ENCODE assay signal across 1 cellular context in the genomic region with DNA sequence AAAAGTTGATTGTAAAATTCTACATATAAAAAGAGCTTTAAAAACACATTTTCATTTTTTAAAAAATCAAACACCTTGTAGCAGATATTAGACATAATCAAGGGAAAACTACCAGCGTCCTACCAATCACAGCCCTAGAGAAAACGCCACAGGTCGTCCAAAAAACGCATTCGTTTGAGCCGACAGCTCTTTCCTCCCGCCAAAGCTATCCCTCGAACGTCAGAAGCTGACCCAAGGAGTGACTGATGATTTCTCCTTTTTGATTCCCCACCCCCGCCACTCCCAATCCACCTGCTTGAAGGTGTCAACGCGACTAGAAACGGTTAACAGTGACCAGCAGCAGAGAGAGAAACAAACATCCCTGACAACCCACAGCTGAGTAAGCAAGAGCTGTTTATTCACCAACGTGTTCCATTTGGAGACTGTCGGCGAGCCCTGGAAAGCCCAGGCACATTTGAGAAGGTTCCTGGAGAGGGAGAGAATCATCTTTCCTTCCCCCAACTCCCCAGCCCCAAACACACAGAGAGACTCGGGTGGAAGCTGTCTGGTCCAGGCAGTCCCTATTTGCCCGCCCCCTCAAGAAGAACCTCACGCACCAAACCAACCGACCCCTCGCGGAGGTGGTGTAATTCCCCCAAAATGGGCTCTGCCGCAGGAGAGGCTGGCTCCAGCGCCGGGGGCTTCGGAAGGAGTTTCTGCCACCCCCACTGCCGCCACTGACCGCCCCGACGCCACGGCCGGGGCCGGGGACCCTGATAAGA.
TF ChIP-seq lines count a peak whose summit lies in the region.

No MANE protein-coding gene starts in this region.

TF ChIP-seq in K562, 482 proteins besides CTCF, POLR2A, EP300 and RAD21 (continued from another document):
- TF ChIP-seq, protein P1, sequence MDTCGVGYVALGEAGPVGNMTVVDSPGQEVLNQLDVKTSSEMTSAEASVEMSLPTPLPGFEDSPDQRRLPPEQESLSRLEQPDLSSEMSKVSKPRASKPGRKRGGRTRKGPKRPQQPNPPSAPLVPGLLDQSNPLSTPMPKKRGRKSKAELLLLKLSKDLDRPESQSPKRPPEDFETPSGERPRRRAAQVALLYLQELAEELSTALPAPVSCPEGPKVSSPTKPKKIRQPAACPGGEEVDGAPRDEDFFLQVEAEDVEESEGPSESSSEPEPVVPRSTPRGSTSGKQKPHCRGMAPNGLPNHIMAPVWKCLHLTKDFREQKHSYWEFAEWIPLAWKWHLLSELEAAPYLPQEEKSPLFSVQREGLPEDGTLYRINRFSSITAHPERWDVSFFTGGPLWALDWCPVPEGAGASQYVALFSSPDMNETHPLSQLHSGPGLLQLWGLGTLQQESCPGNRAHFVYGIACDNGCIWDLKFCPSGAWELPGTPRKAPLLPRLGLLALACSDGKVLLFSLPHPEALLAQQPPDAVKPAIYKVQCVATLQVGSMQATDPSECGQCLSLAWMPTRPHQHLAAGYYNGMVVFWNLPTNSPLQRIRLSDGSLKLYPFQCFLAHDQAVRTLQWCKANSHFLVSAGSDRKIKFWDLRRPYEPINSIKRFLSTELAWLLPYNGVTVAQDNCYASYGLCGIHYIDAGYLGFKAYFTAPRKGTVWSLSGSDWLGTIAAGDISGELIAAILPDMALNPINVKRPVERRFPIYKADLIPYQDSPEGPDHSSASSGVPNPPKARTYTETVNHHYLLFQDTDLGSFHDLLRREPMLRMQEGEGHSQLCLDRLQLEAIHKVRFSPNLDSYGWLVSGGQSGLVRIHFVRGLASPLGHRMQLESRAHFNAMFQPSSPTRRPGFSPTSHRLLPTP (IDR thresholded peaks at IDR 0.05; ENCODE audit: borderline replicate concordance, extremely low read depth, insufficient read length): no peak
- TF ChIP-seq JUND (IDR thresholded peaks at IDR 0.05; ENCODE audit: borderline replicate concordance, low read depth, low read length): no peak
- TF ChIP-seq JUND (tag; IDR thresholded peaks at IDR 0.05; ENCODE audit: borderline replicate concordance, low read depth, low read length): no peak
- TF ChIP-seq PKNOX1 (IDR thresholded peaks at IDR 0.05): peak; percentile 65
- TF ChIP-seq, protein P2, sequence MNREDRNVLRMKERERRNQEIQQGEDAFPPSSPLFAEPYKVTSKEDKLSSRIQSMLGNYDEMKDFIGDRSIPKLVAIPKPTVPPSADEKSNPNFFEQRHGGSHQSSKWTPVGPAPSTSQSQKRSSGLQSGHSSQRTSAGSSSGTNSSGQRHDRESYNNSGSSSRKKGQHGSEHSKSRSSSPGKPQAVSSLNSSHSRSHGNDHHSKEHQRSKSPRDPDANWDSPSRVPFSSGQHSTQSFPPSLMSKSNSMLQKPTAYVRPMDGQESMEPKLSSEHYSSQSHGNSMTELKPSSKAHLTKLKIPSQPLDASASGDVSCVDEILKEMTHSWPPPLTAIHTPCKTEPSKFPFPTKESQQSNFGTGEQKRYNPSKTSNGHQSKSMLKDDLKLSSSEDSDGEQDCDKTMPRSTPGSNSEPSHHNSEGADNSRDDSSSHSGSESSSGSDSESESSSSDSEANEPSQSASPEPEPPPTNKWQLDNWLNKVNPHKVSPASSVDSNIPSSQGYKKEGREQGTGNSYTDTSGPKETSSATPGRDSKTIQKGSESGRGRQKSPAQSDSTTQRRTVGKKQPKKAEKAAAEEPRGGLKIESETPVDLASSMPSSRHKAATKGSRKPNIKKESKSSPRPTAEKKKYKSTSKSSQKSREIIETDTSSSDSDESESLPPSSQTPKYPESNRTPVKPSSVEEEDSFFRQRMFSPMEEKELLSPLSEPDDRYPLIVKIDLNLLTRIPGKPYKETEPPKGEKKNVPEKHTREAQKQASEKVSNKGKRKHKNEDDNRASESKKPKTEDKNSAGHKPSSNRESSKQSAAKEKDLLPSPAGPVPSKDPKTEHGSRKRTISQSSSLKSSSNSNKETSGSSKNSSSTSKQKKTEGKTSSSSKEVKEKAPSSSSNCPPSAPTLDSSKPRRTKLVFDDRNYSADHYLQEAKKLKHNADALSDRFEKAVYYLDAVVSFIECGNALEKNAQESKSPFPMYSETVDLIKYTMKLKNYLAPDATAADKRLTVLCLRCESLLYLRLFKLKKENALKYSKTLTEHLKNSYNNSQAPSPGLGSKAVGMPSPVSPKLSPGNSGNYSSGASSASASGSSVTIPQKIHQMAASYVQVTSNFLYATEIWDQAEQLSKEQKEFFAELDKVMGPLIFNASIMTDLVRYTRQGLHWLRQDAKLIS (CRISPR knock-in tag; IDR thresholded peaks at IDR 0.05): no peak
- no peak for TF ChIP-seq BRF2 (IDR thresholded peaks at IDR 0.05; ENCODE audit: borderline replicate concordance, insufficient read depth, insufficient read length)
- TF ChIP-seq, protein P3, sequence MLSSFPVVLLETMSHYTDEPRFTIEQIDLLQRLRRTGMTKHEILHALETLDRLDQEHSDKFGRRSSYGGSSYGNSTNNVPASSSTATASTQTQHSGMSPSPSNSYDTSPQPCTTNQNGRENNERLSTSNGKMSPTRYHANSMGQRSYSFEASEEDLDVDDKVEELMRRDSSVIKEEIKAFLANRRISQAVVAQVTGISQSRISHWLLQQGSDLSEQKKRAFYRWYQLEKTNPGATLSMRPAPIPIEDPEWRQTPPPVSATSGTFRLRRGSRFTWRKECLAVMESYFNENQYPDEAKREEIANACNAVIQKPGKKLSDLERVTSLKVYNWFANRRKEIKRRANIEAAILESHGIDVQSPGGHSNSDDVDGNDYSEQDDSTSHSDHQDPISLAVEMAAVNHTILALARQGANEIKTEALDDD (IDR thresholded peaks at IDR 0.05): 0 out of 2 replicates have a peak, but pooled peaks have one; percentile 61
- no peak for TF ChIP-seq GTF2F1 (IDR thresholded peaks at IDR 0.05; ENCODE audit: low read depth, low read length)
- TF ChIP-seq RBFOX2 (IDR thresholded peaks at IDR 0.05; ENCODE audit: low read depth, low read length): no peak
- TF ChIP-seq ZEB2 (IDR thresholded peaks at IDR 0.05): no peak
- TF ChIP-seq, protein P4, sequence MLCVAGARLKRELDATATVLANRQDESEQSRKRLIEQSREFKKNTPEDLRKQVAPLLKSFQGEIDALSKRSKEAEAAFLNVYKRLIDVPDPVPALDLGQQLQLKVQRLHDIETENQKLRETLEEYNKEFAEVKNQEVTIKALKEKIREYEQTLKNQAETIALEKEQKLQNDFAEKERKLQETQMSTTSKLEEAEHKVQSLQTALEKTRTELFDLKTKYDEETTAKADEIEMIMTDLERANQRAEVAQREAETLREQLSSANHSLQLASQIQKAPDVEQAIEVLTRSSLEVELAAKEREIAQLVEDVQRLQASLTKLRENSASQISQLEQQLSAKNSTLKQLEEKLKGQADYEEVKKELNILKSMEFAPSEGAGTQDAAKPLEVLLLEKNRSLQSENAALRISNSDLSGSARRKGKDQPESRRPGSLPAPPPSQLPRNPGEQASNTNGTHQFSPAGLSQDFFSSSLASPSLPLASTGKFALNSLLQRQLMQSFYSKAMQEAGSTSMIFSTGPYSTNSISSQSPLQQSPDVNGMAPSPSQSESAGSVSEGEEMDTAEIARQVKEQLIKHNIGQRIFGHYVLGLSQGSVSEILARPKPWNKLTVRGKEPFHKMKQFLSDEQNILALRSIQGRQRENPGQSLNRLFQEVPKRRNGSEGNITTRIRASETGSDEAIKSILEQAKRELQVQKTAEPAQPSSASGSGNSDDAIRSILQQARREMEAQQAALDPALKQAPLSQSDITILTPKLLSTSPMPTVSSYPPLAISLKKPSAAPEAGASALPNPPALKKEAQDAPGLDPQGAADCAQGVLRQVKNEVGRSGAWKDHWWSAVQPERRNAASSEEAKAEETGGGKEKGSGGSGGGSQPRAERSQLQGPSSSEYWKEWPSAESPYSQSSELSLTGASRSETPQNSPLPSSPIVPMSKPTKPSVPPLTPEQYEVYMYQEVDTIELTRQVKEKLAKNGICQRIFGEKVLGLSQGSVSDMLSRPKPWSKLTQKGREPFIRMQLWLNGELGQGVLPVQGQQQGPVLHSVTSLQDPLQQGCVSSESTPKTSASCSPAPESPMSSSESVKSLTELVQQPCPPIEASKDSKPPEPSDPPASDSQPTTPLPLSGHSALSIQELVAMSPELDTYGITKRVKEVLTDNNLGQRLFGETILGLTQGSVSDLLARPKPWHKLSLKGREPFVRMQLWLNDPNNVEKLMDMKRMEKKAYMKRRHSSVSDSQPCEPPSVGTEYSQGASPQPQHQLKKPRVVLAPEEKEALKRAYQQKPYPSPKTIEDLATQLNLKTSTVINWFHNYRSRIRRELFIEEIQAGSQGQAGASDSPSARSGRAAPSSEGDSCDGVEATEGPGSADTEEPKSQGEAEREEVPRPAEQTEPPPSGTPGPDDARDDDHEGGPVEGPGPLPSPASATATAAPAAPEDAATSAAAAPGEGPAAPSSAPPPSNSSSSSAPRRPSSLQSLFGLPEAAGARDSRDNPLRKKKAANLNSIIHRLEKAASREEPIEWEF (CRISPR knock-in tag; IDR thresholded peaks at IDR 0.05): no peak
- TF ChIP-seq PBX2 (CRISPR knock-in tag; IDR thresholded peaks at IDR 0.05; ENCODE audit: low read depth): no peak
- 0 out of 2 replicates have a peak, but pooled peaks have one; percentile 43 for TF ChIP-seq PBX2 (tag; conservative IDR thresholded peaks at IDR 0.05; ENCODE audit: low read depth)
- peak in 1 of 2 experiments; percentile 33 for TF ChIP-seq E2F6 (IDR thresholded peaks at IDR 0.05; ENCODE audit: borderline replicate concordance in 1 of 2, extremely low read depth in 1 of 2, insufficient read depth in 1 of 2, insufficient read length in 1 of 2, low read depth in 1 of 2, low read length in 1 of 2, poor library complexity in 1 of 2, severe bottlenecking in 1 of 2)
TF ChIP-seq in K562: peak in this region for 9.
